ENCODE assay signal across 1 cellular context in genomic region chr7:113304104-113304503, GRCh38.
TF ChIP-seq lines count a peak whose summit lies in the region.

No MANE protein-coding gene starts in this region.

TF ChIP-seq in WTC11, 78 proteins besides CTCF, POLR2A, EP300 and RAD21 (continued from another document):
- TF ChIP-seq, protein P1, sequence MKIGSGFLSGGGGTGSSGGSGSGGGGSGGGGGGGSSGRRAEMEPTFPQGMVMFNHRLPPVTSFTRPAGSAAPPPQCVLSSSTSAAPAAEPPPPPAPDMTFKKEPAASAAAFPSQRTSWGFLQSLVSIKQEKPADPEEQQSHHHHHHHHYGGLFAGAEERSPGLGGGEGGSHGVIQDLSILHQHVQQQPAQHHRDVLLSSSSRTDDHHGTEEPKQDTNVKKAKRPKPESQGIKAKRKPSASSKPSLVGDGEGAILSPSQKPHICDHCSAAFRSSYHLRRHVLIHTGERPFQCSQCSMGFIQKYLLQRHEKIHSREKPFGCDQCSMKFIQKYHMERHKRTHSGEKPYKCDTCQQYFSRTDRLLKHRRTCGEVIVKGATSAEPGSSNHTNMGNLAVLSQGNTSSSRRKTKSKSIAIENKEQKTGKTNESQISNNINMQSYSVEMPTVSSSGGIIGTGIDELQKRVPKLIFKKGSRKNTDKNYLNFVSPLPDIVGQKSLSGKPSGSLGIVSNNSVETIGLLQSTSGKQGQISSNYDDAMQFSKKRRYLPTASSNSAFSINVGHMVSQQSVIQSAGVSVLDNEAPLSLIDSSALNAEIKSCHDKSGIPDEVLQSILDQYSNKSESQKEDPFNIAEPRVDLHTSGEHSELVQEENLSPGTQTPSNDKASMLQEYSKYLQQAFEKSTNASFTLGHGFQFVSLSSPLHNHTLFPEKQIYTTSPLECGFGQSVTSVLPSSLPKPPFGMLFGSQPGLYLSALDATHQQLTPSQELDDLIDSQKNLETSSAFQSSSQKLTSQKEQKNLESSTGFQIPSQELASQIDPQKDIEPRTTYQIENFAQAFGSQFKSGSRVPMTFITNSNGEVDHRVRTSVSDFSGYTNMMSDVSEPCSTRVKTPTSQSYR (CRISPR knock-in tag; IDR thresholded peaks at IDR 0.05), result no peak
- TF ChIP-seq ESRRA (CRISPR knock-in tag; IDR thresholded peaks at IDR 0.05; ENCODE audit: borderline replicate concordance), result no peak
- TF ChIP-seq USF1 (CRISPR knock-in tag; IDR thresholded peaks at IDR 0.05), result no peak
- TF ChIP-seq RELA (CRISPR knock-in tag; IDR thresholded peaks at IDR 0.05; ENCODE audit: borderline replicate concordance), result no peak
